Comparison of ENCODE assay signal across 36 cellular contexts in the genomic region with DNA sequence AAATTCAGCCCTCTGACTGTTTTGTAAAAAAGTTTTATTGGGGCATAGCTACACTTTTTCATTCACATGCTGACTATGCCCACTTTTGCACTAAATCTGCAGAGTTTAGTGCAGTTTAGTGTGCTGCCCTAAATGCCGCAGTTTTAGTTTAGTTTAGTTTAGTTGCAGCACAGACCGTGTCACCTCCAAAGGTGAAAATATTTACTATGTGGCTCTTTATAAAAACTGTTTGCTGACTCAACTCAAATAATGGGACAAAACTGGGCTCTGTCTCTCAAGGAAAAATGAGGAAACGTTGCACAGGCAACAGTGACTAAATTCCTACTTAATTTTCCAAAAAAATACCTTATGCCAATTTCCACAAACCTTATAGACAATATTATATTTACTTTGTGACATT.
"Had no signal": no experiment of that assay in that cellular context is flagged by ENCODE, and none has a peak within 500 bp of the region (broad histone marks: within the 10 kb centered on the region; RNA-seq: fewer than 3 reads in every experiment).

No MANE protein-coding gene starts in this region.

- ATAC-seq: activated naive CD4-positive, alpha-beta T cell treated with anti-CD3 and anti-CD28 coated beads, Interleukin-2, amount 50 U/mL, for 72 hours; activated naive CD8-positive, alpha-beta T cell treated with anti-CD3 and anti-CD28 coated beads, Interleukin-2, amount 50 U/mL, for 24 hours; activated T-cell treated with anti-CD3 and anti-CD28 coated beads, Interleukin-2, amount 50 U/mL, for 4 hours; activated T-cell treated with anti-CD3 and anti-CD28 coated beads, Interleukin-2, amount 50 U/mL, for 72 hours; activated T-helper 17 cell treated with anti-CD3 and anti-CD28 coated beads, Interleukin-2, amount 50 U/mL, for 72 hours; body of pancreas had no signal

- H3K4me1 Mint-ChIP-seq: activated naive CD4-positive, alpha-beta T cell treated with anti-CD3 and anti-CD28 coated beads, Interleukin-2, amount 10 ng/mL, durations not matched to agents 7 days and 5 days; activated naive CD4-positive, alpha-beta T cell treated with anti-CD3 and anti-CD28 coated beads, Interleukin-2, amount 50 U/mL, for 24 hours; activated naive CD8-positive, alpha-beta T cell treated with anti-CD3 and anti-CD28 coated beads for 36 hours; activated naive CD8-positive, alpha-beta T cell treated with anti-CD3 and anti-CD28 coated beads, Interleukin-2, amount 10 ng/mL, durations not matched to agents 7 days and 5 days; activated naive CD8-positive, alpha-beta T cell treated with anti-CD3 and anti-CD28 coated beads, Interleukin-2, amount 50 U/mL, for 24 hours; activated T-helper 17 cell treated with anti-CD3 and anti-CD28 coated beads, Interleukin-2, amount 50 U/mL, for 72 hours; central memory CD8-positive, alpha-beta T cell had no signal

- H3K9me3 ChIP-seq: adrenal gland, ascending aorta, body of pancreas, breast epithelium had no signal

- H3K27me3 Mint-ChIP-seq: activated naive CD4-positive, alpha-beta T cell treated with anti-CD3 and anti-CD28 coated beads, Interleukin-2, amount 10 ng/mL, durations not matched to agents 7 days and 5 days; activated naive CD8-positive, alpha-beta T cell; activated naive CD8-positive, alpha-beta T cell treated with anti-CD3 and anti-CD28 coated beads for 36 hours; activated naive CD8-positive, alpha-beta T cell treated with anti-CD3 and anti-CD28 coated beads, Interleukin-2, amount 10 ng/mL, durations not matched to agents 7 days and 5 days; activated naive CD8-positive, alpha-beta T cell treated with anti-CD3 and anti-CD28 coated beads, Interleukin-2, amount 50 U/mL, for 24 hours; brain; central memory CD8-positive, alpha-beta T cell had no signal

- H3K36me3 ChIP-seq: adrenal gland, ascending aorta, brain microvascular endothelial cell, breast epithelium, cardiac muscle cell had no signal

- H3K9me3 Mint-ChIP-seq: activated naive CD4-positive, alpha-beta T cell treated with anti-CD3 and anti-CD28 coated beads for 36 hours; activated naive CD4-positive, alpha-beta T cell treated with anti-CD3 and anti-CD28 coated beads, Interleukin-2, amount 10 ng/mL, durations not matched to agents 7 days and 5 days; activated naive CD4-positive, alpha-beta T cell treated with anti-CD3 and anti-CD28 coated beads, Interleukin-2, amount 50 U/mL, for 24 hours; activated naive CD4-positive, alpha-beta T cell treated with anti-CD3 and anti-CD28 coated beads, Interleukin-2, amount 50 U/mL, for 72 hours; activated naive CD8-positive, alpha-beta T cell treated with anti-CD3 and anti-CD28 coated beads for 36 hours; activated naive CD8-positive, alpha-beta T cell treated with anti-CD3 and anti-CD28 coated beads, Interleukin-2, amount 10 ng/mL, durations not matched to agents 7 days and 5 days; activated naive CD8-positive, alpha-beta T cell treated with anti-CD3 and anti-CD28 coated beads, Interleukin-2, amount 50 U/mL, for 24 hours; activated T-cell treated with anti-CD3 and anti-CD28 coated beads, Interleukin-2, amount 50 U/mL, for 4 hours; activated T-cell treated with anti-CD3 and anti-CD28 coated beads, Interleukin-2, amount 50 U/mL, for 72 hours; activated T-helper 1 cell treated with anti-CD3 and anti-CD28 coated beads, Interleukin-12 subunit alpha, Interleukin-12 subunit beta, Interleukin-2, Interleukin-4 antibody, amounts not matched to agents 30 ng/mL and 10 ng/mL and 1 ng/mL, durations not matched to agents 14 hours and 24 hours and 36 hours; activated T-helper 17 cell treated with anti-CD3 and anti-CD28 coated beads, Interleukin-2, amount 50 U/mL, for 72 hours; activated T-helper 2 cell treated with anti-CD3 and anti-CD28 coated beads, Interferon-gamma antibody, Interleukin-2, Interleukin-4, amounts not matched to agents 10 μg/mL and 5 μg/mL and 100 μg/mL, durations not matched to agents 14 hours and 24 hours and 36 hours; brain; central memory CD8-positive, alpha-beta T cell had no signal

- H3K27me3 ChIP-seq: adrenal gland, ascending aorta, body of pancreas, brain microvascular endothelial cell, breast epithelium had no signal

- H3K36me3 Mint-ChIP-seq: activated naive CD4-positive, alpha-beta T cell treated with anti-CD3 and anti-CD28 coated beads, Interleukin-2, amount 10 ng/mL, durations not matched to agents 7 days and 5 days; activated naive CD4-positive, alpha-beta T cell treated with anti-CD3 and anti-CD28 coated beads, Interleukin-2, amount 50 U/mL, for 24 hours; activated naive CD4-positive, alpha-beta T cell treated with anti-CD3 and anti-CD28 coated beads, Interleukin-2, amount 50 U/mL, for 72 hours; activated naive CD8-positive, alpha-beta T cell; activated naive CD8-positive, alpha-beta T cell treated with anti-CD3 and anti-CD28 coated beads for 36 hours; activated naive CD8-positive, alpha-beta T cell treated with anti-CD3 and anti-CD28 coated beads, Interleukin-2, amount 10 ng/mL, durations not matched to agents 7 days and 5 days; brain had no signal

- H3K27ac ChIP-seq: adrenal gland, ascending aorta, body of pancreas, brain microvascular endothelial cell, breast epithelium, cardiac muscle cell had no signal

- H3K4me3 ChIP-seq: adrenal gland, ascending aorta, body of pancreas, breast epithelium, cardiac muscle cell had no signal

- H3K4me1 ChIP-seq: adrenal gland, ascending aorta, body of pancreas, breast epithelium had no signal

- H3K27ac Mint-ChIP-seq: activated naive CD4-positive, alpha-beta T cell treated with anti-CD3 and anti-CD28 coated beads for 36 hours; activated naive CD4-positive, alpha-beta T cell treated with anti-CD3 and anti-CD28 coated beads, Interleukin-2, amount 10 ng/mL, durations not matched to agents 7 days and 5 days; activated naive CD4-positive, alpha-beta T cell treated with anti-CD3 and anti-CD28 coated beads, Interleukin-2, amount 50 U/mL, for 24 hours; activated naive CD4-positive, alpha-beta T cell treated with anti-CD3 and anti-CD28 coated beads, Interleukin-2, amount 50 U/mL, for 72 hours; activated naive CD8-positive, alpha-beta T cell; activated naive CD8-positive, alpha-beta T cell treated with anti-CD3 and anti-CD28 coated beads for 36 hours; activated naive CD8-positive, alpha-beta T cell treated with anti-CD3 and anti-CD28 coated beads, Interleukin-2, amount 10 ng/mL, durations not matched to agents 7 days and 5 days; activated naive CD8-positive, alpha-beta T cell treated with anti-CD3 and anti-CD28 coated beads, Interleukin-2, amount 50 U/mL, for 24 hours; activated T-cell treated with anti-CD3 and anti-CD28 coated beads, Interleukin-2, amount 50 U/mL, for 72 hours; activated T-helper 1 cell treated with anti-CD3 and anti-CD28 coated beads, Interleukin-12 subunit alpha, Interleukin-12 subunit beta, Interleukin-2, Interleukin-4 antibody, amounts not matched to agents 30 ng/mL and 10 ng/mL and 1 ng/mL, durations not matched to agents 14 hours and 24 hours and 36 hours; activated T-helper 17 cell treated with anti-CD3 and anti-CD28 coated beads, Interleukin-2, amount 50 U/mL, for 72 hours; activated T-helper 2 cell treated with anti-CD3 and anti-CD28 coated beads, Interferon-gamma antibody, Interleukin-2, Interleukin-4, amounts not matched to agents 10 μg/mL and 5 μg/mL and 100 μg/mL, durations not matched to agents 14 hours and 24 hours and 36 hours; brain had no signal

- H3K4me3 Mint-ChIP-seq: activated naive CD4-positive, alpha-beta T cell treated with anti-CD3 and anti-CD28 coated beads for 36 hours; activated naive CD4-positive, alpha-beta T cell treated with anti-CD3 and anti-CD28 coated beads, Interleukin-2, amount 10 ng/mL, durations not matched to agents 7 days and 5 days; activated naive CD4-positive, alpha-beta T cell treated with anti-CD3 and anti-CD28 coated beads, Interleukin-2, amount 50 U/mL, for 24 hours; activated naive CD8-positive, alpha-beta T cell; activated naive CD8-positive, alpha-beta T cell treated with anti-CD3 and anti-CD28 coated beads for 36 hours; activated naive CD8-positive, alpha-beta T cell treated with anti-CD3 and anti-CD28 coated beads, Interleukin-2, amount 10 ng/mL, durations not matched to agents 7 days and 5 days; activated naive CD8-positive, alpha-beta T cell treated with anti-CD3 and anti-CD28 coated beads, Interleukin-2, amount 50 U/mL, for 24 hours; activated T-cell treated with anti-CD3 and anti-CD28 coated beads, Interleukin-2, amount 50 U/mL, for 4 hours; activated T-cell treated with anti-CD3 and anti-CD28 coated beads, Interleukin-2, amount 50 U/mL, for 72 hours; activated T-helper 1 cell treated with anti-CD3 and anti-CD28 coated beads, Interleukin-12 subunit alpha, Interleukin-12 subunit beta, Interleukin-2, Interleukin-4 antibody, amounts not matched to agents 30 ng/mL and 10 ng/mL and 1 ng/mL, durations not matched to agents 14 hours and 24 hours and 36 hours; activated T-helper 17 cell treated with anti-CD3 and anti-CD28 coated beads, Interleukin-2, amount 50 U/mL, for 72 hours; brain; central memory CD8-positive, alpha-beta T cell had no signal

- DNase-seq: activated effector memory CD4-positive, alpha-beta T cell treated with anti-CD3 and anti-CD28 coated beads, Interleukin-2, amount 50 U/mL, for 16 hours; activated effector memory CD4-positive, alpha-beta T cell treated with Interleukin-2 at 50 U/mL for 16 hours; activated gamma-delta T cell; activated gamma-delta T cell treated with Interleukin-2 at 50 U/mL for 16 hours; activated naive CD4-positive, alpha-beta T cell; activated naive CD4-positive, alpha-beta T cell treated with anti-CD3 and anti-CD28 coated beads for 36 hours; activated naive CD4-positive, alpha-beta T cell treated with anti-CD3 and anti-CD28 coated beads, Interleukin-2, amount 10 ng/mL, durations not matched to agents 7 days and 5 days; activated naive CD4-positive, alpha-beta T cell treated with anti-CD3 and anti-CD28 coated beads, Interleukin-2, amount 50 U/mL, for 16 hours; activated naive CD4-positive, alpha-beta T cell treated with Interleukin-2 at 50 U/mL for 16 hours; activated naive CD8-positive, alpha-beta T cell treated with anti-CD3 and anti-CD28 coated beads for 36 hours; activated naive CD8-positive, alpha-beta T cell treated with anti-CD3 and anti-CD28 coated beads, Interleukin-2, amount 10 ng/mL, durations not matched to agents 7 days and 5 days; activated naive CD8-positive, alpha-beta T cell treated with anti-CD3 and anti-CD28 coated beads, Interleukin-2, amount 50 U/mL, for 24 hours; activated T-cell treated with anti-CD3 and anti-CD28 coated beads, Interleukin-2, amount 50 U/mL, for 4 hours; activated T-cell treated with anti-CD3 and anti-CD28 coated beads, Interleukin-2, amount 50 U/mL, for 48 hours; activated T-cell treated with anti-CD3 and anti-CD28 coated beads, Interleukin-2, amount 50 U/mL, for 72 hours; adrenal gland; amniotic stem cell; amygdala; anterior cingulate cortex; aorta; body of pancreas; brain microvascular endothelial cell; caudate nucleus; central memory CD4-positive, alpha-beta T cell; cerebellar nuclear complex had no signal
